1 cellular context compared by ENCODE assay signal in genomic region chrX:154902408-154902807, GRCh38.
TF ChIP-seq lines count a peak whose summit lies in the region.

No MANE protein-coding gene starts in this region.

TF ChIP-seq in GM12878, 131 proteins besides CTCF, POLR2A, EP300 and RAD21:
- TF ChIP-seq, protein P1, sequence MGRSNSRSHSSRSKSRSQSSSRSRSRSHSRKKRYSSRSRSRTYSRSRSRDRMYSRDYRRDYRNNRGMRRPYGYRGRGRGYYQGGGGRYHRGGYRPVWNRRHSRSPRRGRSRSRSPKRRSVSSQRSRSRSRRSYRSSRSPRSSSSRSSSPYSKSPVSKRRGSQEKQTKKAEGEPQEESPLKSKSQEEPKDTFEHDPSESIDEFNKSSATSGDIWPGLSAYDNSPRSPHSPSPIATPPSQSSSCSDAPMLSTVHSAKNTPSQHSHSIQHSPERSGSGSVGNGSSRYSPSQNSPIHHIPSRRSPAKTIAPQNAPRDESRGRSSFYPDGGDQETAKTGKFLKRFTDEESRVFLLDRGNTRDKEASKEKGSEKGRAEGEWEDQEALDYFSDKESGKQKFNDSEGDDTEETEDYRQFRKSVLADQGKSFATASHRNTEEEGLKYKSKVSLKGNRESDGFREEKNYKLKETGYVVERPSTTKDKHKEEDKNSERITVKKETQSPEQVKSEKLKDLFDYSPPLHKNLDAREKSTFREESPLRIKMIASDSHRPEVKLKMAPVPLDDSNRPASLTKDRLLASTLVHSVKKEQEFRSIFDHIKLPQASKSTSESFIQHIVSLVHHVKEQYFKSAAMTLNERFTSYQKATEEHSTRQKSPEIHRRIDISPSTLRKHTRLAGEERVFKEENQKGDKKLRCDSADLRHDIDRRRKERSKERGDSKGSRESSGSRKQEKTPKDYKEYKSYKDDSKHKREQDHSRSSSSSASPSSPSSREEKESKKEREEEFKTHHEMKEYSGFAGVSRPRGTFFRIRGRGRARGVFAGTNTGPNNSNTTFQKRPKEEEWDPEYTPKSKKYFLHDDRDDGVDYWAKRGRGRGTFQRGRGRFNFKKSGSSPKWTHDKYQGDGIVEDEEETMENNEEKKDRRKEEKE (IDR thresholded peaks at IDR 0.05), result no peak
- TF ChIP-seq JUNB (IDR thresholded peaks at IDR 0.05) (peak; percentile 34), RUNX3 (IDR thresholded peaks at IDR 0.05; ENCODE audit: low read length) (peak; percentile 13; the same call in 1 of the 2 replicates)
TF ChIP-seq in GM12878: peak in this region for 2.
